Comparison of ENCODE assay signal across 1 cellular context in genomic region chrX:24693453-24694202, GRCh38.
A peak's percentile ranks its signal among the peaks of the same experiment; 100 is the strongest.
TF ChIP-seq lines count a peak whose summit lies in the region.

TSS of gene POLA1 (plus strand) at chrX:24693918. CDS start at chrX:24693962, 44 bp downstream.

TF ChIP-seq in HepG2, 621 proteins besides CTCF, POLR2A, EP300 and RAD21 (continued from another document and continues in another):
- TF ChIP-seq TRIM22 (IDR thresholded peaks at IDR 0.05) (no peak), CERS6 (CRISPR knock-in tag; IDR thresholded peaks at IDR 0.05) (no peak), SKI (IDR thresholded peaks at IDR 0.05; ENCODE audit: partially characterized antibody) (no peak), GMEB2 (CRISPR knock-in tag; IDR thresholded peaks at IDR 0.05; ENCODE audit: low read depth) (no peak), GATAD2A (CRISPR knock-in tag; IDR thresholded peaks at IDR 0.05) (no peak), ZNF780A (CRISPR knock-in tag; IDR thresholded peaks at IDR 0.05) (no peak), POLR2G (IDR thresholded peaks at IDR 0.05; ENCODE audit: low read depth, low read length) (no peak), ZSCAN29 (CRISPR knock-in tag; conservative IDR thresholded peaks at IDR 0.05) (0 out of 2 replicates have a peak, but pooled peaks have one; percentile 42), ZNF552 (CRISPR knock-in tag; IDR thresholded peaks at IDR 0.05; ENCODE audit: borderline replicate concordance) (no peak; the same call in 1 of the 2 replicates), FOSL1 (CRISPR knock-in tag; IDR thresholded peaks at IDR 0.05; ENCODE audit: borderline replicate concordance) (no peak), SIX1 (CRISPR knock-in tag; IDR thresholded peaks at IDR 0.05; ENCODE audit: borderline replicate concordance) (no peak), SSRP1 (CRISPR knock-in tag; IDR thresholded peaks at IDR 0.05) (no peak), TFE3 (CRISPR knock-in tag; IDR thresholded peaks at IDR 0.05) (no peak), NFE2 (CRISPR knock-in tag; IDR thresholded peaks at IDR 0.05) (no peak), TERF1 (CRISPR knock-in tag; IDR thresholded peaks at IDR 0.05) (no peak), ZNF362 (CRISPR knock-in tag; IDR thresholded peaks at IDR 0.05; ENCODE audit: borderline replicate concordance) (no peak), ZFP1 (CRISPR knock-in tag; IDR thresholded peaks at IDR 0.05) (no peak), ARID4A (CRISPR knock-in tag; IDR thresholded peaks at IDR 0.05; ENCODE audit: borderline replicate concordance) (peak; percentile 89; the same call in 1 of the 2 replicates), ZFX (CRISPR knock-in tag; IDR thresholded peaks at IDR 0.05; ENCODE audit: low read depth) (peak; percentile 34; the same call in 1 of the 2 replicates), ZBTB44 (CRISPR knock-in tag; IDR thresholded peaks at IDR 0.05) (no peak), BCL3 (CRISPR knock-in tag; IDR thresholded peaks at IDR 0.05) (no peak; the same call in 1 of the 2 replicates), AGO2 (optimal IDR thresholded peaks at IDR 0.05; ENCODE audit: low read depth, low read length) (no peak), SP4 (CRISPR knock-in tag; IDR thresholded peaks at IDR 0.05) (peak; percentile 84; the same call in 1 of the 2 replicates), ZXDC (CRISPR knock-in tag; IDR thresholded peaks at IDR 0.05) (no peak), HOXD1 (CRISPR knock-in tag; IDR thresholded peaks at IDR 0.05) (no peak; the same call in 1 of the 2 replicates), ZUFSP (CRISPR knock-in tag; IDR thresholded peaks at IDR 0.05; ENCODE audit: borderline replicate concordance) (no peak), BRCA1 (CRISPR knock-in tag; IDR thresholded peaks at IDR 0.05) (0 out of 2 replicates have a peak, but pooled peaks have one; percentile 34), NKX3-1 (CRISPR knock-in tag; IDR thresholded peaks at IDR 0.05) (0 out of 2 replicates have a peak, but pooled peaks have one; percentile 24), PBX2 (CRISPR knock-in tag; IDR thresholded peaks at IDR 0.05) (no peak), ZBTB21 (CRISPR knock-in tag; IDR thresholded peaks at IDR 0.05) (no peak), SIN3B (IDR thresholded peaks at IDR 0.05; ENCODE audit: low read length) (no peak), KDM3A (CRISPR knock-in tag; IDR thresholded peaks at IDR 0.05; ENCODE audit: low read depth) (no peak), ZMAT5 (CRISPR knock-in tag; IDR thresholded peaks at IDR 0.05; ENCODE audit: borderline replicate concordance, low read depth) (no peak), CENPX (CRISPR knock-in tag; IDR thresholded peaks at IDR 0.05) (no peak)
